ENCODE assay signal across 8 cellular contexts in the genomic region with DNA sequence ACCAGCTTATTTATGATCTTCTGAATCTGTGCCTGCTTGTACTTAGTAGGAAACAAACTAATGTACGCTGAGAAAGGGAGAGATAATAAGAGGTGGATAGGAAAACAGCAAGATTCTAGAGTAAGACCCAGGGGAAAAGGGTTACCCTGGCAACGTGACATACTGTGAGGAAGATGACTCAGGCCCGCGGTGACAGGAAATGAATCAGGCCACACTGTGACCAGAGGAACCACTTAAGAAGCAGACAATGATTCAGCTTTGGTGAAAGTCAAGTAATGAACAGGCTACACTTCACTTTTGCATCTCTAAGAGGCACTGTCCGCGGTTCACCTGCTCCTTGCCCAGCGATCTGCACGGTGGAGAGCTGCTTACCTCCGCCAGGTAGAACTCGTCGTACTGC.
DNase-seq lines count a peak whose midpoint lies in the region; ATAC-seq, FAIRE-seq and TF ChIP-seq lines count a peak whose summit lies in the region.

No MANE protein-coding gene starts in this region.

- H3K9me3 ChIP-seq in right atrium auricular region, result no peaks in the 10 kb centered on the region

- H3K36me3 Mint-ChIP-seq in glutamatergic neuron (ENCODE audit: unreplicated experiment), result no peaks in the 10 kb centered on the region
- no peaks in the 10 kb centered on the region for H3K36me3 Mint-ChIP-seq in stimulated activated naive B cell treated with anti-CD40 and anti-IgM and Interleukin-4, amounts not matched to agents 10 μg/mL and 1 μg/mL and 100 μg/mL, for 72 hours

- no peaks in the 10 kb centered on the region for H3K27me3 ChIP-seq in right atrium auricular region

- peak; percentile 98 for ATAC-seq in GM21737 (IDR thresholded peaks at IDR 0.05; ENCODE audit: unreplicated experiment)
- ATAC-seq in stimulated activated naive B cell treated with anti-CD40 and anti-IgM and Interleukin-4, amounts not matched to agents 10 μg/mL and 1 μg/mL and 100 μg/mL, for 72 hours (replicated peaks), result peak; percentile 88 to 94

- H3K4me1 ChIP-seq in right atrium auricular region, result no peaks in the 10 kb centered on the region

- peak; percentile 12 for DNase-seq in GM12864 (ENCODE audit: low read depth)
- DNase-seq in HTR-8/SVneo (ENCODE audit: insufficient read length, low spot score), result peak; percentile 21
- DNase-seq in UCSD-AML1 (lab: John Stamatoyannopoulos, UW; ENCODE audit: unreplicated experiment), result peak; percentile 14
- peak; percentile 51 for DNase-seq in glutamatergic neuron
- DNase-seq in stimulated activated naive B cell treated with anti-CD40 and anti-IgM and Interleukin-4, amounts not matched to agents 10 μg/mL and 1 μg/mL and 100 μg/mL, for 72 hours, result peak; percentile 6
- no peak for DNase-seq in right atrium auricular region (ENCODE audit: low spot score)
- DNase-seq in caudate nucleus (lab: John Stamatoyannopoulos, UW), result no peak

- peak overlapping the region; percentile 80 for H3K27ac Mint-ChIP-seq in glutamatergic neuron (ENCODE audit: unreplicated experiment)
- H3K27ac Mint-ChIP-seq in stimulated activated naive B cell treated with anti-CD40 and anti-IgM and Interleukin-4, amounts not matched to agents 10 μg/mL and 1 μg/mL and 100 μg/mL, for 72 hours, result no peak overlapping the region

- peaks cover 6% of the 10 kb centered on the region for H3K4me1 Mint-ChIP-seq in glutamatergic neuron (ENCODE audit: low read depth, unreplicated experiment)
- peaks cover 2 to 5% of the 10 kb centered on the region in 2 donors for H3K4me1 Mint-ChIP-seq in stimulated activated naive B cell treated with anti-CD40 and anti-IgM and Interleukin-4, amounts not matched to agents 10 μg/mL and 1 μg/mL and 100 μg/mL, for 72 hours

- H3K4me3 ChIP-seq in GM12864 (ENCODE audit: low read depth, low read length) (no peak overlapping the region), right atrium auricular region (no peak overlapping the region)

- no peaks in the 10 kb centered on the region for H3K27me3 Mint-ChIP-seq in glutamatergic neuron (ENCODE audit: unreplicated experiment)
- no peaks in the 10 kb centered on the region for H3K27me3 Mint-ChIP-seq in stimulated activated naive B cell treated with anti-CD40 and anti-IgM and Interleukin-4, amounts not matched to agents 10 μg/mL and 1 μg/mL and 100 μg/mL, for 72 hours

- peak overlapping the region; percentile 6 for H3K4me3 Mint-ChIP-seq in glutamatergic neuron (ENCODE audit: unreplicated experiment)
- no peak overlapping the region for H3K4me3 Mint-ChIP-seq in stimulated activated naive B cell treated with anti-CD40 and anti-IgM and Interleukin-4, amounts not matched to agents 10 μg/mL and 1 μg/mL and 100 μg/mL, for 72 hours

- FAIRE-seq in HTR-8/SVneo (lab: Jason Lieb, UNC), result peak; percentile 40

- no peak overlapping the region for H3K27ac ChIP-seq in right atrium auricular region
- H3K27ac ChIP-seq in caudate nucleus (ENCODE audit: low read depth, low read length), result no peak overlapping the region

- TF ChIP-seq CTCF in GM12864 (IDR thresholded peaks at IDR 0.05; ENCODE audit: low read depth, low read length, missing control alignments) (no peak), glutamatergic neuron (IDR thresholded peaks at IDR 0.05; ENCODE audit: partially characterized antibody, unreplicated experiment) (no peak), right atrium auricular region (IDR thresholded peaks at IDR 0.05) (no peak)

- H3K36me3 ChIP-seq in right atrium auricular region, result no peaks in the 10 kb centered on the region

- no peaks in the 10 kb centered on the region for H3K9me3 Mint-ChIP-seq in glutamatergic neuron (ENCODE audit: unreplicated experiment)
- H3K9me3 Mint-ChIP-seq in stimulated activated naive B cell treated with anti-CD40 and anti-IgM and Interleukin-4, amounts not matched to agents 10 μg/mL and 1 μg/mL and 100 μg/mL, for 72 hours, result peaks cover 0 to 7% of the 10 kb centered on the region in 2 donors

Comparison
In these comparisons a context has a peak if more than half of its experiments do, and no peak if none do; other contexts are left out.
1. DNase-seq: peak in GM12864 (single experiment), HTR-8/SVneo (single experiment), UCSD-AML1 (single experiment), glutamatergic neuron (single experiment) and stimulated activated naive B cell treated with anti-CD40 and anti-IgM and Interleukin-4, amounts not matched to agents 10 μg/mL and 1 μg/mL and 100 μg/mL, for 72 hours (single experiment); none in right atrium auricular region (single experiment) and caudate nucleus (0 of 61).